Comparison of ENCODE assay signal across 4 cellular contexts in the genomic region with DNA sequence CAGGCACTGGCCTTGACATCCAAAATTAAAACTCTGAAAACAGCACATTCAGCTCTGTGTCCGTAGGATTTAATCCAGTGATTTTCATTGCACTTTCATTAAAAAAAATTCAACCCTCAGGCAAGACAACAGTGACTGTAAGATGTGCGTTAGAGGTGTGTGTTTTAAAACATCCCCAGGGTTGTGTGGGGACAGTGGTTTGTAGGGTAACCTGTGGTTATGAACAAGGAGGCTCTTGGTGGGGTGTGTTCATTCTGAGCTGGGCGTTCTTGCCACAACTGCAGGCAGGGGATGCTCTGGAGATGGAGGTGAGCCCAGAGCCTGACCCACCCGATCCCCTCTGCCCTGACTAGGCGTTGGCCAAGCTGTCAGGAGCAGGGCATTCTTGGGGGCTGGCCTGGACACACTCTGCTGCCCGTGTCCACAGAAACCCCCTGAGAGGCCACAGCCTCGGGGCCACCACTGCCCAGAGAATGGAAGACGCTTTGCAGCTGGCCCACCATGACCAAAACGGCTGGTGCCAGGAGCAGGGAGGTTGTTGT. TPM values are rescaled to one million over a fixed set of nuclear protein-coding genes. Genes with fewer than 3 reads are reported as not detected.
"Had no signal": no experiment of that assay in that cellular context is flagged by ENCODE, and none has a peak within 500 bp of the region (broad histone marks: within the 10 kb centered on the region; RNA-seq: fewer than 3 reads in every experiment).

No MANE protein-coding gene starts in this region.

RNA-seq across cellular contexts. Expression of gene ZDHHC11B, which starts 37.2 kb away (rescaled TPM):
- total RNA-seq: activated CD4-positive, alpha-beta memory T cell treated with anti-CD3 and anti-CD28 coated beads, Interleukin-2, amount 10 ng/mL, durations not matched to agents 7 days and 5 days; dermis microvascular lymphatic vessel endothelial cell; epithelial cell of proximal tubule; foreskin keratinocyte had no signal
- polyA plus RNA-seq: foreskin keratinocyte had no signal
